In genomic region chr10:58642283-58642682, GRCh38 we compare ENCODE assay signal across 1 cellular context.
TF ChIP-seq lines count a peak whose summit lies in the region.

No MANE protein-coding gene starts in this region.

TF ChIP-seq in IMR-90, 13 proteins besides CTCF, POLR2A, EP300 and RAD21:
- TF ChIP-seq CEBPB (IDR thresholded peaks at IDR 0.05; ENCODE audit: low read depth, low read length) (no peak), RCOR1 (IDR thresholded peaks at IDR 0.05; ENCODE audit: insufficient replicate concordance, low read length) (no peak), MXI1 (IDR thresholded peaks at IDR 0.05; ENCODE audit: borderline replicate concordance, low read depth, low read length) (no peak), ELK1 (IDR thresholded peaks at IDR 0.05; ENCODE audit: borderline replicate concordance, low read depth, low read length) (no peak), SMC3 (IDR thresholded peaks at IDR 0.05; ENCODE audit: low read depth, low read length) (no peak), RFX5 (IDR thresholded peaks at IDR 0.05; ENCODE audit: low read depth, low read length) (no peak), NFE2L2 (IDR thresholded peaks at IDR 0.05; ENCODE audit: low read depth, low read length) (no peak), MAZ (IDR thresholded peaks at IDR 0.05; ENCODE audit: borderline replicate concordance, low read depth, low read length) (no peak), BHLHE40 (IDR thresholded peaks at IDR 0.05; ENCODE audit: low read depth, low read length) (no peak), MAFK (IDR thresholded peaks at IDR 0.05; ENCODE audit: low read depth, low read length) (no peak), USF2 (IDR thresholded peaks at IDR 0.05; ENCODE audit: low read depth, low read length) (no peak), CHD1 (IDR thresholded peaks at IDR 0.05; ENCODE audit: low read depth, low read length) (no peak), FOS (IDR thresholded peaks at IDR 0.05; ENCODE audit: low read depth, low read length) (no peak)
